15 cellular contexts compared by ENCODE assay signal in the genomic region with DNA sequence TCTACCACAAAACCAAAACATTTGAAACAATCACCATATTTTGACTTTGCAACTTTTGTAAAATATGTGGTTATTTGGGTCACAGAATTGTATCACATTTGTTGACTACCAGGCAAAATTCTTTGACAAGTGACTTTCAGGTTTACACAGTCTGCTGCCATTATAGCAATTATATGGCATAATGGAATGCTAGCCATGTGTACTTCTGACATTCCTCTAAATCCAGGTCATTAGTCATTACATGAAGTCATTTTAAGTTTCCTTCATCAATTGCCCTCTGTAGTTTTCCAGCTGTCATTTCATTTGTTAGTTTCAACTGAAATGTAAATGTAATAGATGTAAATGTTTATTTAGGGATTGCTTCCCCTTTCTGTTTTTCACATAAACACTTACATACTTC.
DNase-seq lines count a peak whose midpoint lies in the region; ATAC-seq and TF ChIP-seq lines count a peak whose summit lies in the region.
"Had no signal": no experiment of that assay in that cellular context is flagged by ENCODE, and none has a peak within 500 bp of the region (broad histone marks: within the 10 kb centered on the region; RNA-seq: fewer than 3 reads in every experiment).

No MANE protein-coding gene starts in this region.

- peaks cover 18% of the 10 kb centered on the region for H3K9me3 Mint-ChIP-seq in nephron progenitor cell

- H3K36me3 ChIP-seq in SJCRH30 = no peaks in the 10 kb centered on the region
- H3K36me3 ChIP-seq in smooth muscle cell (ENCODE audit: low read depth) = no peaks in the 10 kb centered on the region
- H3K36me3 ChIP-seq: tibial artery had no signal

- H3K27ac ChIP-seq in SJCRH30 = peak overlapping the region; percentile 67
- peak overlapping the region; percentile 11 for H3K27ac ChIP-seq in smooth muscle cell (ENCODE audit: low read depth)
- H3K27ac ChIP-seq: tibial artery had no signal

- no peaks in the 10 kb centered on the region for H3F3A ChIP-seq in smooth muscle cell (ENCODE audit: low read depth)

- H3K4me1 ChIP-seq in SJCRH30 = peaks cover 26% of the 10 kb centered on the region
- no peaks in the 10 kb centered on the region for H3K4me1 ChIP-seq in smooth muscle cell (ENCODE audit: low read depth)

- no peak overlapping the region for H3K27ac Mint-ChIP-seq in nephron progenitor cell
- H3K27ac Mint-ChIP-seq: activated naive CD8-positive, alpha-beta T cell treated with anti-CD3 and anti-CD28 coated beads for 36 hours had no signal

- H2AFZ ChIP-seq in smooth muscle cell (ENCODE audit: low read depth) = no peak overlapping the region

- H4K20me1 ChIP-seq in smooth muscle cell (ENCODE audit: low read depth) = no peaks in the 10 kb centered on the region

- H3K4me3 Mint-ChIP-seq in nephron progenitor cell = no peak overlapping the region
- H3K4me3 Mint-ChIP-seq: activated naive CD8-positive, alpha-beta T cell treated with anti-CD3 and anti-CD28 coated beads for 36 hours; neural crest cell had no signal

- H3K4me1 Mint-ChIP-seq in nephron progenitor cell = no peaks in the 10 kb centered on the region
- H3K4me1 Mint-ChIP-seq: activated naive CD8-positive, alpha-beta T cell treated with anti-CD3 and anti-CD28 coated beads for 36 hours; neural crest cell had no signal

- DNase-seq in DMS53 (lab: John Stamatoyannopoulos, UW) (peak; percentile 26), DMS53 treated with DMSO at 0.1 percent for 48 hours (lab: John Stamatoyannopoulos, UW; ENCODE audit: unreplicated experiment) (no peak), SJCRH30 (peak in 1 of 2 experiments; percentile 66), fibroblast of the aortic adventitia (ENCODE audit: low read depth) (peak; percentile 27), smooth muscle cell (lab: John Stamatoyannopoulos, UW; ENCODE audit: unreplicated experiment) (no peak), nephron progenitor cell (no peak), OCI-M2 (lab: John Stamatoyannopoulos, UW; ENCODE audit: unreplicated experiment) (no peak)
- DNase-seq: 8988T; activated naive CD8-positive, alpha-beta T cell treated with anti-CD3 and anti-CD28 coated beads for 36 hours; left cardiac atrium; NCI-H1436; NCI-H526 treated with DMSO at 0.1 percent for 48 hours; tibial artery had no signal

- no peaks in the 10 kb centered on the region for H3K79me2 ChIP-seq in smooth muscle cell (ENCODE audit: low read depth)

- H3K4me2 ChIP-seq in smooth muscle cell = peak overlapping the region; percentile 50

- no peaks in the 10 kb centered on the region for H3K27me3 Mint-ChIP-seq in nephron progenitor cell (ENCODE audit: low read depth, poor library complexity)
- H3K27me3 Mint-ChIP-seq: activated naive CD8-positive, alpha-beta T cell treated with anti-CD3 and anti-CD28 coated beads for 36 hours had no signal

- no peak for TF ChIP-seq CTCF in fibroblast of the aortic adventitia (IDR thresholded peaks at IDR 0.05; ENCODE audit: insufficient read depth, low read length)
- no peak for TF ChIP-seq CTCF in smooth muscle cell (IDR thresholded peaks at IDR 0.05; ENCODE audit: borderline replicate concordance, insufficient read depth, poor library complexity, severe bottlenecking)
- no peak for TF ChIP-seq CTCF in nephron progenitor cell (IDR thresholded peaks at IDR 0.05)

- H3K9me3 ChIP-seq in SJCRH30 (replicated peaks) (peaks cover 16% of the 10 kb centered on the region), smooth muscle cell (replicated peaks; ENCODE audit: low read depth) (no peaks in the 10 kb centered on the region)
- H3K9me3 ChIP-seq: tibial artery had no signal

- H3K4me3 ChIP-seq in SJCRH30 (no peak overlapping the region), fibroblast of the aortic adventitia (ENCODE audit: low read depth, low read length) (no peak overlapping the region), smooth muscle cell (no peak overlapping the region)
- H3K4me3 ChIP-seq: tibial artery had no signal

- no peak for ATAC-seq in HG02571 (IDR thresholded peaks at IDR 0.05; ENCODE audit: unreplicated experiment)
- ATAC-seq: left cardiac atrium had no signal

- peaks cover 8% of the 10 kb centered on the region for H3K36me3 Mint-ChIP-seq in nephron progenitor cell (ENCODE audit: low read depth)

- H3K27me3 ChIP-seq in SJCRH30 (no peaks in the 10 kb centered on the region), smooth muscle cell (ENCODE audit: low read depth) (no peaks in the 10 kb centered on the region)
- H3K27me3 ChIP-seq: tibial artery had no signal

- no peak overlapping the region for H3K9ac ChIP-seq in smooth muscle cell (ENCODE audit: low read depth)

Comparison
In these comparisons a context has a peak if more than half of its experiments do, and no peak if none do; other contexts are left out.
1. DNase-seq: peak in DMS53 (single experiment) and fibroblast of the aortic adventitia (single experiment); none in DMS53 treated with DMSO at 0.1 percent for 48 hours (single experiment), smooth muscle cell (single experiment), nephron progenitor cell (single experiment) and OCI-M2 (single experiment).